Comparison of ENCODE assay signal across 34 cellular contexts in the genomic region with DNA sequence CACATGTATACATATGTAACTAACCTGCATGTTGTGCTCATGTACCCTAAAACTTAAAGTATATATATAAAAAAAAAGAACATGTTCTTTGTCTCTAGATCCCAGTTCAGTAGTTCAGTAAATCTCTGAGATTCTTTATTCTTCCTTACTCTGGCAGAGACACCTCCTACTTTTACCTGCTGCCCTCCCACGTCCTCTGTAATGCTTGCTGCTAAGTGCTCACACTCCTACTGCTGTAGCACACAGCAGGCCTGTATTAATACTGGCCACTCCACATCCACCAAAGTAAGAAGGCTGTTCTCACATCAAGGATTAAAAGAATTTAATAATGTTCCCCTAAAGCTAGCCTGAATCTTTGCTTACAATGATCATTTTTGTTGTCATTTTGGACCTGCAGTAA.
"Had no signal": no experiment of that assay in that cellular context is flagged by ENCODE, and none has a peak within 500 bp of the region (broad histone marks: within the 10 kb centered on the region; RNA-seq: fewer than 3 reads in every experiment).

No MANE protein-coding gene starts in this region.

- H3K9ac ChIP-seq: KMS-11 had no signal

- DNase-seq: Karpas-422, Kasumi-1, MG63, MM.1S, MV-4-11, NCI-H1048, NCI-H1092, NCI-H1092 treated with DMSO at 0.1 percent for 48 hours, NCI-H1105, NCI-H1105 treated with DMSO at 0.1 percent for 48 hours, NCI-H1417, NCI-H1417 treated with DMSO at 0.1 percent for 48 hours, NCI-H1436, NCI-H1436 treated with DMSO at 0.1 percent for 48 hours, NCI-H146, NCI-H1694, NCI-H1694 treated with DMSO at 0.1 percent for 48 hours, NCI-H187, NCI-H187 treated with DMSO at 0.1 percent for 48 hours, NCI-H1930, NCI-H2029, NCI-H2029 treated with DMSO at 0.1 percent for 48 hours, NCI-H2081, NCI-H2081 treated with DMSO at 0.1 percent for 48 hours, NCI-H2107, NCI-H2171, NCI-H2171 treated with DMSO at 0.1 percent for 48 hours, NCI-H2227 treated with DMSO at 0.1 percent for 48 hours, NCI-H226, NCI-H345, NCI-H446, NCI-H446 treated with DMSO at 0.1 percent for 48 hours, NCI-H510A had no signal

- H3K4me3 ChIP-seq: MG63 had no signal

- H3K4me2 ChIP-seq: KMS-11 had no signal

- H3K27ac ChIP-seq: KMS-11 had no signal

- H3K27me3 ChIP-seq: MG63 had no signal

- H3K36me3 ChIP-seq: MG63 had no signal

- H3K9me3 ChIP-seq: MG63 had no signal
